ENCODE assay signal across 8 cellular contexts in the genomic region with DNA sequence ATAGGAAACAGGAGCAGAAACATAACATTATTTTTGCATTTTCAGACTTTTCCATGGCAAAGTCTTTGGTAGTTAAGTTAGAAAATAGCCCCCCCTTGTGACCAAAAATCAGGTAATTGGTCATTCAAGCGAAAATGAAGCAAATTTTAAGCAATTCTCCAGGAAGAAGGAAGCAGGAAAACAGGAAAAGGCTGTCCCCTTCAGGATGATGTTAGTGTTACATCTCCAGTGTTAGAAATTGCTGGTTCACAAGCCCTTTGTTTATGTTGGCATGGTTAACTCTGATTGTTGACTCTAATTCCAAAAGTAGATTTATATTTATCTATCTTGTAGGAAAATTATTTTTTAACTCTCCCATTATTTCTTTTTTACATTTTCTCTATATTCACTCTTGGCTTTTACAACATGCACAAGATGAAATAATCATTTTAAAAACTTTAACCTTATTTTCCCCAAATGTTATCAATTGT. TPM values are rescaled to one million over a fixed set of nuclear protein-coding genes. Genes with fewer than 3 reads are reported as not detected.
DNase-seq lines count a peak whose midpoint lies in the region; ATAC-seq and FAIRE-seq lines count a peak whose summit lies in the region.

No MANE protein-coding gene starts in this region.

- no peaks in the 10 kb centered on the region for H3K4me1 Mint-ChIP-seq in activated naive CD8-positive, alpha-beta T cell treated with anti-CD3 and anti-CD28 coated beads, Interleukin-2, amount 50 U/mL, for 24 hours

- no peaks in the 10 kb centered on the region for H3K9me3 Mint-ChIP-seq in activated naive CD8-positive, alpha-beta T cell treated with anti-CD3 and anti-CD28 coated beads, Interleukin-2, amount 50 U/mL, for 24 hours

- H3K27ac Mint-ChIP-seq in activated naive CD8-positive, alpha-beta T cell treated with anti-CD3 and anti-CD28 coated beads, Interleukin-2, amount 50 U/mL, for 24 hours = no peak overlapping the region

- H3K27me3 ChIP-seq in small intestine (ENCODE audit: control insufficient read depth in 2 of 2, insufficient read depth in 2 of 2, low read length in 2 of 2) = no peaks in the 10 kb centered on the region

- no peaks in the 10 kb centered on the region for H3K36me3 Mint-ChIP-seq in activated naive CD8-positive, alpha-beta T cell treated with anti-CD3 and anti-CD28 coated beads, Interleukin-2, amount 50 U/mL, for 24 hours (ENCODE audit: low read depth)

- H3K4me3 ChIP-seq in small intestine (ENCODE audit: low read depth in 1 of 2, low read length in 2 of 2) = no peak overlapping the region

- H3K27ac ChIP-seq in small intestine (ENCODE audit: low read depth in 1 of 2, low read length in 1 of 2) = no peak overlapping the region

- H3K4me3 Mint-ChIP-seq in activated naive CD8-positive, alpha-beta T cell treated with anti-CD3 and anti-CD28 coated beads, Interleukin-2, amount 50 U/mL, for 24 hours = no peak overlapping the region

- H3K9me3 ChIP-seq in small intestine (ENCODE audit: control insufficient read depth, low read depth) = no peaks in the 10 kb centered on the region

- 0% methylated on average over 1 of the region's 1 CpG for WGBS in small intestine, 3 donors

- H3K36me3 ChIP-seq in small intestine (ENCODE audit: control insufficient read depth in 2 of 2, insufficient read depth in 2 of 2, low read length in 2 of 2) = peaks cover 0 to 2% of the 10 kb centered on the region in 2 donors

- FAIRE-seq in small intestine (lab: Jason Lieb, UNC) = peak; percentile 81

- DNase-seq in Ammon's horn (ENCODE audit: low spot score) (peak; percentile 81), HCEC 1CT (peak; percentile 84), NCI-H345 (lab: John Stamatoyannopoulos, UW) (peak; percentile 46), amniotic stem cell (lab: John Stamatoyannopoulos, UW) (peak; percentile 74), hepatic stellate cell (ENCODE audit: low spot score) (peak; percentile 70), small intestine (peak; percentile 72), activated T-cell treated with anti-CD3 and anti-CD28 coated beads for 4 hours (no peak)
- DNase-seq in activated naive CD8-positive, alpha-beta T cell treated with anti-CD3 and anti-CD28 coated beads, Interleukin-2, amount 50 U/mL, for 24 hours = no peak

- no peaks in the 10 kb centered on the region for H3K4me1 ChIP-seq in small intestine (ENCODE audit: control insufficient read depth in 2 of 2, insufficient read depth in 1 of 2, low read depth in 1 of 2, low read length in 1 of 2)

- no peak for ATAC-seq in activated naive CD8-positive, alpha-beta T cell treated with anti-CD3 and anti-CD28 coated beads, Interleukin-2, amount 50 U/mL, for 24 hours

- H3K27me3 Mint-ChIP-seq in activated naive CD8-positive, alpha-beta T cell treated with anti-CD3 and anti-CD28 coated beads, Interleukin-2, amount 50 U/mL, for 24 hours = peaks cover 4% of the 10 kb centered on the region

RNA-seq across cellular contexts. Expression of gene GAS2L3, which starts 18.8 kb away (rescaled TPM):
- polyA plus RNA-seq in small intestine = 1 to 10 TPM; 2.2 to 4.8 (median 4.2) TPM

Comparison
In these comparisons a context has a peak if more than half of its experiments do, and no peak if none do; other contexts are left out.
1. DNase-seq: peak in Ammon's horn (single experiment), HCEC 1CT (single experiment), NCI-H345 (single experiment), amniotic stem cell (single experiment), hepatic stellate cell (single experiment) and small intestine (single experiment); none in activated T-cell treated with anti-CD3 and anti-CD28 coated beads for 4 hours (single experiment) and activated naive CD8-positive, alpha-beta T cell treated with anti-CD3 and anti-CD28 coated beads, Interleukin-2, amount 50 U/mL, for 24 hours (single experiment).